10 cellular contexts compared by ENCODE assay signal in the genomic region with DNA sequence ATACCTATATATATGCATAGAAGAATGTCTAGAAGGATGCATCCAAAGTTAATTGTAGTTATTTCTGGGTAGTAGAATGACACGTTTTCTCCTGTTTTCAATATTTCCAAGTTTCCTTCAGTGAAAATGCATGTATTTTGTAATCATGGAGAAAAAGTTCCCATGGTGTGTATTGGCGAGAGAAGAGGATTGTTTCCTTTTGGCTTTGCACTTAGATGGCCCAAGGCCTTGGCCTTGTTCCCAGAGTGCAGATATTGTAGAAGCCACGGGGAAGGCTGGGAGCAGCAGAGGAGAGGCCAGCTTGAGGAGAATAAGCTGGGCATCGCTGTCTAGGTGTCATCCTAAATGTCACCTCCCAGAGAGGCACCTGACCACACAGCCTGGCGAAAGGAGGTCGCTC. TPM values are rescaled to one million over a fixed set of nuclear protein-coding genes. Genes with fewer than 3 reads are reported as not detected.
DNase-seq lines count a peak whose midpoint lies in the region; ATAC-seq and TF ChIP-seq lines count a peak whose summit lies in the region.
"Had no signal": no experiment of that assay in that cellular context is flagged by ENCODE, and none has a peak within 500 bp of the region (broad histone marks: within the 10 kb centered on the region; RNA-seq: fewer than 3 reads in every experiment).

No MANE protein-coding gene starts in this region.

- no peak for DNase-seq in CD8-positive, alpha-beta T cell
- DNase-seq in RWPE1 (ENCODE audit: low spot score) = no peak
- peak; percentile 76 to 94 for DNase-seq in foreskin fibroblast
- peak; percentile 89 for DNase-seq in pons (ENCODE audit: low spot score)
- DNase-seq in kidney glomerular epithelial cell (lab: John Stamatoyannopoulos, UW) = no peak
- DNase-seq in HUDEP-2 (lab: John Stamatoyannopoulos, UW; ENCODE audit: unreplicated experiment in 76 of 76) = no peak
- DNase-seq: stimulated activated naive CD4-positive, alpha-beta T cell; T-helper 9 cell had no signal

- H3K36me3 ChIP-seq in CD8-positive, alpha-beta T cell (ENCODE audit: insufficient read depth, low read length) = no peaks in the 10 kb centered on the region

- H3K27me3 ChIP-seq in CD8-positive, alpha-beta T cell (ENCODE audit: insufficient read depth, low read length) = no peaks in the 10 kb centered on the region

- peaks cover 62% of the 10 kb centered on the region for H3K36me3 Mint-ChIP-seq in CD8-positive, alpha-beta T cell

- CTCF ChIA-PET in CD8-positive, alpha-beta T cell (lab: Charles Lee) = interaction anchor here (0.8 to 2.0 kb wide), 12 partner anchors 9 to 60 kb away, joined by 3 to 10 read pairs (median 4); a partner anchor contains a TSS
- CTCF ChIA-PET in RWPE1 (lab: Yijun Ruan, JAX) = interaction anchor here (0.7 to 1.6 kb wide), 3 partner anchors 10 to 43 kb away, joined by 3 to 5 read pairs (median 3); a partner anchor contains a TSS

- no peaks in the 10 kb centered on the region for H3K9me3 ChIP-seq in CD8-positive, alpha-beta T cell (ENCODE audit: low read length)

- H3K4me3 ChIP-seq in CD8-positive, alpha-beta T cell (ENCODE audit: low read depth, low read length) = no peak overlapping the region
- no peak overlapping the region for H3K4me3 ChIP-seq in foreskin fibroblast (ENCODE audit: low read depth in 1 of 2, low read length in 2 of 2)

- H3K4me3 Mint-ChIP-seq in CD8-positive, alpha-beta T cell = peak overlapping the region; percentile 66

- intact Hi-C loops in CD8-positive, alpha-beta T cell (cut with DNase I, micrococcal nuclease) = no loop called here

- H3K27ac ChIP-seq in CD8-positive, alpha-beta T cell (ENCODE audit: low read depth, low read length) = no peak overlapping the region
- H3K27ac ChIP-seq in RWPE1 = peak overlapping the region; percentile 64

- ATAC-seq in CD8-positive, alpha-beta T cell = no peak
- ATAC-seq in HG02840 (IDR thresholded peaks at IDR 0.05; ENCODE audit: low FRiP score, unreplicated experiment) (no peak), HG02870 (IDR thresholded peaks at IDR 0.05; ENCODE audit: unreplicated experiment) (no peak)

- H3K4me1 ChIP-seq in CD8-positive, alpha-beta T cell (ENCODE audit: insufficient read depth, low read length) = peaks cover 55% of the 10 kb centered on the region

- H3K27me3 Mint-ChIP-seq in CD8-positive, alpha-beta T cell (ENCODE audit: low read depth) = no peaks in the 10 kb centered on the region

- H3K27ac Mint-ChIP-seq in CD8-positive, alpha-beta T cell = peak overlapping the region; percentile 86

- POLR2A ChIA-PET in CD8-positive, alpha-beta T cell (lab: Charles Lee) = interaction anchor here (0.7 to 4.7 kb wide), 11 partner anchors 9 to 1101 kb away, joined by 3 to 22 read pairs (median 4); a partner anchor contains a TSS
- POLR2A ChIA-PET in RWPE1 (lab: Yijun Ruan, JAX; ENCODE audit: low non-redundant PET) = no interaction called here

- peaks cover 89% of the 10 kb centered on the region for H3K4me1 Mint-ChIP-seq in CD8-positive, alpha-beta T cell (ENCODE audit: low read depth)

- no peaks in the 10 kb centered on the region for H3K9me3 Mint-ChIP-seq in CD8-positive, alpha-beta T cell

- no peak for TF ChIP-seq CTCF in CD8-positive, alpha-beta T cell (IDR thresholded peaks at IDR 0.05)
- no peak for TF ChIP-seq CTCF in RWPE1 (conservative IDR thresholded peaks at IDR 0.05; ENCODE audit: low read depth)
- no peak for TF ChIP-seq CTCF in foreskin fibroblast (IDR thresholded peaks at IDR 0.05; ENCODE audit: low read depth, low read length)

RNA-seq across cellular contexts. Expression of a gene that starts 44.0 kb away (rescaled TPM):
- 1,000 to 10,000 TPM; 1,214 to 1,250 TPM for total RNA-seq in CD8-positive, alpha-beta T cell

Comparison
In these comparisons a context has a peak if more than half of its experiments do, and no peak if none do; other contexts are left out.
1. DNase-seq: peak in foreskin fibroblast (2 of 2) and pons (single experiment); none in CD8-positive, alpha-beta T cell (0 of 7), RWPE1 (single experiment), kidney glomerular epithelial cell (single experiment) and HUDEP-2 (0 of 76).